In the genomic region with DNA sequence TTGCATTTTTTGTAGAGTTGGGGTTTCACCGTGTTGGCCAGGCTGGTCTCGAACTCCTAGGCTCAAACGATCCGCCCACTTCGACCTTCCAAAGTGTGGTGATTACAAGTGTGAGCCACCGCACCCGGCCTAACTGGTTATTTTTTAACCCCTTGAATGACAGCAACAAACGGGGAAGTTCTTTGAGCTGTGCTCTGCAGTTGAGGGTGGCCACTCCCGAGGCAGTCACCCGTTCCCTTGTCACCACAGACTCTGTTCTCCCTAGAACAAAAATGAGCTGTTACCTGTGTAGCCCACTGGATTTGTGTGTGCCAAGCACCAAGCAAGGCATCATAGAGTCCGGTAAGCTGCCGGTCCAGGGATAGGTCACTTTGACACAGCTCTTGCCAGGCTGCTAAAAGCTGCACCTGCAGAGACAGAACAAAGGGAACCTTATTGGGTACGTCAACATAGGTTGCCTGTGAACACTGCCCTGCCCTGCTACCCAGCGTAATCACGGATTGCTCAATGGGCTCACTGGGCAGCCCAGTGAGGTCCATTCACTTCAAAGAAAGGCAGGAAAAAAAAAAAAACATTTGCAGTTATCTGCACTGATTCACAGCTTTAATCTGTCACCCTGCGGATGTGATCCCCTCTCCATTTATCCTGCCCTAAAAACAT, we compare ENCODE assay signal across 11 cellular contexts.
"Had no signal": no experiment of that assay in that cellular context is flagged by ENCODE, and none has a peak within 500 bp of the region (broad histone marks: within the 10 kb centered on the region; RNA-seq: fewer than 3 reads in every experiment).

No MANE protein-coding gene starts in this region.

- H3K27ac ChIP-seq: coronary artery had no signal

- H3K4me3 Mint-ChIP-seq: activated B cell treated with CpG ODN at 0.5 μM for 24 hours; activated CD4-positive, alpha-beta T cell treated with anti-CD3 and anti-CD28 coated beads, Interleukin-2, amount 10 ng/mL, durations not matched to agents 24 days and 14 days; activated T-helper 1 cell treated with anti-CD3 and anti-CD28 coated beads, Interleukin-12 subunit alpha, Interleukin-12 subunit beta, Interleukin-2, Interleukin-4 antibody, amounts not matched to agents 30 ng/mL and 10 ng/mL and 1 ng/mL, durations not matched to agents 14 hours and 24 hours and 36 hours; mesothelial cell of epicardium; naive B cell; stimulated activated naive B cell treated with anti-CD40 and anti-IgM and Interleukin-4, amounts not matched to agents 10 μg/mL and 1 μg/mL and 100 μg/mL, for 72 hours; T-helper 1 cell treated with Interleukin-12 subunit alpha and Interleukin-12 subunit beta and Interleukin-4 antibody, amounts not matched to agents 30 μg/mL and 1 μg/mL, for 36 hours had no signal

- H3K27me3 Mint-ChIP-seq: activated B cell treated with CpG ODN at 0.5 μM for 24 hours; activated CD4-positive, alpha-beta T cell treated with anti-CD3 and anti-CD28 coated beads, Interleukin-2, amount 10 ng/mL, durations not matched to agents 24 days and 14 days; naive B cell; stimulated activated naive B cell treated with anti-CD40 and anti-IgM and Interleukin-4, amounts not matched to agents 10 μg/mL and 1 μg/mL and 100 μg/mL, for 72 hours had no signal

- H3K27ac Mint-ChIP-seq: activated B cell treated with CpG ODN at 0.5 μM for 24 hours; activated CD4-positive, alpha-beta T cell treated with anti-CD3 and anti-CD28 coated beads, Interleukin-2, amount 10 ng/mL, durations not matched to agents 24 days and 14 days; activated T-helper 1 cell treated with anti-CD3 and anti-CD28 coated beads, Interleukin-12 subunit alpha, Interleukin-12 subunit beta, Interleukin-2, Interleukin-4 antibody, amounts not matched to agents 30 ng/mL and 10 ng/mL and 1 ng/mL, durations not matched to agents 14 hours and 24 hours and 36 hours; mesothelial cell of epicardium; stimulated activated naive B cell treated with anti-CD40 and anti-IgM and Interleukin-4, amounts not matched to agents 10 μg/mL and 1 μg/mL and 100 μg/mL, for 72 hours; T-helper 1 cell treated with Interleukin-12 subunit alpha and Interleukin-12 subunit beta and Interleukin-4 antibody, amounts not matched to agents 30 μg/mL and 1 μg/mL, for 36 hours had no signal

- H3K4me3 ChIP-seq: coronary artery had no signal

- H3K4me1 Mint-ChIP-seq: activated CD4-positive, alpha-beta T cell treated with anti-CD3 and anti-CD28 coated beads, Interleukin-2, amount 10 ng/mL, durations not matched to agents 24 days and 14 days; mesothelial cell of epicardium; stimulated activated naive B cell treated with anti-CD40 and anti-IgM and Interleukin-4, amounts not matched to agents 10 μg/mL and 1 μg/mL and 100 μg/mL, for 72 hours had no signal

- H3K9me3 Mint-ChIP-seq: activated B cell treated with CpG ODN at 0.5 μM for 24 hours; activated CD4-positive, alpha-beta T cell treated with anti-CD3 and anti-CD28 coated beads, Interleukin-2, amount 10 ng/mL, durations not matched to agents 24 days and 14 days; activated T-helper 1 cell treated with anti-CD3 and anti-CD28 coated beads, Interleukin-12 subunit alpha, Interleukin-12 subunit beta, Interleukin-2, Interleukin-4 antibody, amounts not matched to agents 30 ng/mL and 10 ng/mL and 1 ng/mL, durations not matched to agents 14 hours and 24 hours and 36 hours; mesothelial cell of epicardium; naive B cell; stimulated activated naive B cell treated with anti-CD40 and anti-IgM and Interleukin-4, amounts not matched to agents 10 μg/mL and 1 μg/mL and 100 μg/mL, for 72 hours; T-helper 1 cell treated with Interleukin-12 subunit alpha and Interleukin-12 subunit beta and Interleukin-4 antibody, amounts not matched to agents 30 μg/mL and 1 μg/mL, for 36 hours had no signal

- DNase-seq: activated B cell treated with CpG ODN at 0.5 μM for 24 hours; activated CD4-positive, alpha-beta T cell treated with anti-CD3 and anti-CD28 coated beads, Interleukin-2, amount 10 ng/mL, durations not matched to agents 24 days and 14 days; activated naive CD4-positive, alpha-beta T cell; effector memory CD4-positive, alpha-beta T cell; stimulated activated CD4-positive, alpha-beta T cell treated with anti-CD3 and anti-CD28 coated beads, Interleukin-2, amount 100 ng/mL, for 24 hours; stimulated activated naive B cell treated with anti-CD40 and anti-IgM and Interleukin-4, amounts not matched to agents 10 μg/mL and 1 μg/mL and 100 μg/mL, for 72 hours had no signal

- ATAC-seq: stimulated activated naive B cell treated with anti-CD40 and anti-IgM and Interleukin-4, amounts not matched to agents 10 μg/mL and 1 μg/mL and 100 μg/mL, for 72 hours had no signal
